ENCODE assay signal across 8 cellular contexts in genomic region chr3:37862219-37862711, GRCh38. TPM values are rescaled to one million over a fixed set of nuclear protein-coding genes. Genes with fewer than 3 reads are reported as not detected.
DNase-seq lines count a peak whose midpoint lies in the region.

No MANE protein-coding gene starts in this region.

- peak overlapping the region; percentile 39 for H3K27ac ChIP-seq in mesenchymal stem cell (ENCODE audit: low read length, poor library complexity, severe bottlenecking)

- H4K8ac ChIP-seq in mesenchymal stem cell (ENCODE audit: low read length): peak overlapping the region; percentile 62

- 5% methylated on average over 26 of the region's 36 CpGs for WGBS in mesenchymal stem cell

- peak overlapping the region; percentile 61 to 77 for H3K4ac ChIP-seq in mesenchymal stem cell (ENCODE audit: low read depth in 1 of 2, low read length in 2 of 2)

- peak overlapping the region; percentile 91 for H4K91ac ChIP-seq in mesenchymal stem cell (ENCODE audit: low read length)

- DNase-seq in NCI-H1105 treated with DMSO at 0.1 percent for 48 hours (lab: John Stamatoyannopoulos, UW) (peak; percentile 5), NCI-H1105 (lab: John Stamatoyannopoulos, UW) (no peak), ecto neural progenitor cell (ENCODE audit: low spot score) (peak; percentile 66), mesenchymal stem cell (no peak), OCI-M1 (lab: John Stamatoyannopoulos, UW) (no peak), DMS153 treated with DMSO at 0.1 percent for 48 hours (lab: John Stamatoyannopoulos, UW; ENCODE audit: unreplicated experiment) (no peak)
- peak; percentile 31 for DNase-seq in activated CD4-positive, alpha-beta T cell treated with anti-CD3 and anti-CD28 coated beads for 1 hour
- peak in 4 of 6 experiments; percentile 15 to 53 (median 34) for DNase-seq in stimulated activated naive CD4-positive, alpha-beta T cell (lab: John Stamatoyannopoulos, UW)

- H2BK5ac ChIP-seq in mesenchymal stem cell (ENCODE audit: low read depth, low read length, poor library complexity, severe bottlenecking): peak overlapping the region; percentile 33

- peak overlapping the region; percentile 65 to 84 for H2BK12ac ChIP-seq in mesenchymal stem cell (ENCODE audit: low read length in 2 of 2)

- peak overlapping the region; percentile 12 for H2BK15ac ChIP-seq in mesenchymal stem cell (ENCODE audit: low read depth, poor library complexity, severe bottlenecking)

- peak overlapping the region in 1 of 2 experiments; percentile 99 for H3K14ac ChIP-seq in mesenchymal stem cell (ENCODE audit: low read length in 2 of 2)

- no peaks in the 10 kb centered on the region for H3K27me3 ChIP-seq in mesenchymal stem cell (ENCODE audit: control insufficient read depth in 1 of 2, insufficient read depth in 1 of 2, low read length in 2 of 2)

- H3K23ac ChIP-seq in mesenchymal stem cell (ENCODE audit: low read length in 2 of 2): peak overlapping the region in 1 of 2 experiments; percentile 97

- no peaks in the 10 kb centered on the region for H3K9me3 ChIP-seq in mesenchymal stem cell (ENCODE audit: control insufficient read depth, low read length)

- peaks cover 23% of the 10 kb centered on the region for H3K79me1 ChIP-seq in mesenchymal stem cell (replicated peaks; ENCODE audit: low read length, poor library complexity, severe bottlenecking)

- H3K9ac ChIP-seq in mesenchymal stem cell (ENCODE audit: low read length): peak overlapping the region; percentile 81

- H3K4me3 ChIP-seq in mesenchymal stem cell (ENCODE audit: insufficient read depth in 1 of 2, low read depth in 1 of 2, low read length in 2 of 2): peak overlapping the region; percentile 88 to 89

- peaks cover 26% of the 10 kb centered on the region for H3K4me1 ChIP-seq in mesenchymal stem cell (ENCODE audit: control insufficient read depth, insufficient read depth, low read depth, low read length)

- H3K36me3 ChIP-seq in mesenchymal stem cell (ENCODE audit: control insufficient read depth in 1 of 2, insufficient read depth in 2 of 2, low read depth in 1 of 2, low read length in 2 of 2): peaks cover 0 to 12% of the 10 kb centered on the region in 2 experiments

- no peak overlapping the region for H2AFZ ChIP-seq in mesenchymal stem cell (ENCODE audit: low read depth, low read length)

- peak overlapping the region; percentile 68 for H3K4me2 ChIP-seq in mesenchymal stem cell (ENCODE audit: low read length, poor library complexity, severe bottlenecking)

- peak overlapping the region; percentile 86 to 97 for H3K18ac ChIP-seq in mesenchymal stem cell (ENCODE audit: low read depth in 1 of 2, low read length in 2 of 2)

- peak overlapping the region; percentile 41 for H2AK5ac ChIP-seq in mesenchymal stem cell (ENCODE audit: low read length, severe bottlenecking)

- peak overlapping the region; percentile 82 for H2BK120ac ChIP-seq in mesenchymal stem cell (ENCODE audit: low read depth, low read length)

RNA-seq across cellular contexts. Expression of gene CTDSPL, which starts 0.6 kb away (rescaled TPM):
- polyA plus RNA-seq in mesenchymal stem cell (2013, experiment 1 of 2): 29.3 TPM
- 28.9 TPM for polyA plus RNA-seq in mesenchymal stem cell (2013, experiment 2 of 2)

Comparison
In these comparisons a context has a peak if more than half of its experiments do, and no peak if none do; other contexts are left out.
1. DNase-seq: peak in NCI-H1105 treated with DMSO at 0.1 percent for 48 hours (single experiment), activated CD4-positive, alpha-beta T cell treated with anti-CD3 and anti-CD28 coated beads for 1 hour (single experiment), ecto neural progenitor cell (single experiment) and stimulated activated naive CD4-positive, alpha-beta T cell (4 of 6); none in NCI-H1105 (single experiment), mesenchymal stem cell (single experiment), OCI-M1 (single experiment) and DMS153 treated with DMSO at 0.1 percent for 48 hours (single experiment).